1 cellular context compared by ENCODE assay signal in the genomic region with DNA sequence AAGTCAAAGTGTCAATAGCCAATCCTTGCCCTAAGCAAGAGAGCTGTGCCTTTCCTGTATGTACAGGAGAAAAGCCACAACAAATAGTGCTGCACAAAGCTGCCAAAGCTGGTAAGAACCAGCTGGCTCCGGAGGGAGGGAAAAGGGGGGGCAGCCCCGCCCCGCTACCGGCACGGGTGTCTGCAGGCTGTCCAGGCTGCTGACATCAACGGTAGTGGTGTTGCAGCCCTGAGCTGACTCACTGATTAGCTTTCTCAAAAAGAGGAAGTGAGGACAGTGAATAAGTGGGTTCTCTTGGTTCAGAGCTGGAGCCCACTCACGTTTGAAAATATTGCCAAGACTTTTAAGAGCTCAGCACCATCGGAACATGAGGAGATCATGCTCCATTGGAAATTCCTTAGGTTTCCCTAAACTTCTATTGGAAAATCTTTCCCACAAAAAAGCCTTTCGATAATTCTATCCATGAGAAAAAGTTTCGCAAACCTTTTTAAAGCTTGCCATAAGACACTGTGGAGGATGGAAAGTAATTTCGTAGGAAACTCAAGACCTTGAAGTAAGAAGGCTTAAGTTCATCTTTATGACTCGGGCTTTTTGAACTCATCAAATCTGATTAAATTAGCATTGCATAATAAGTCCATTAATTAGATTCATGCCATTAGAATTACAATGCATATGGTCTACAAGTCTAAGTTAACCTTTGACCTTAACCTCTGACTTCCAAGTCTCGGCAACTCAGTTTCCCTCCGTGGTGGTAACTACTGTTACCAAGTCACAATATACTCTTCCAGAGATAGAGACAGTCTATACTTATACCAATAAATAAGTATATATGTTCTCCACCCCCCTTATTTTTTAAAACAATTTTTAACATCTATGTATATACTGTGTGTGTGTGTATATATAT.
A peak's percentile ranks its signal among the peaks of the same experiment; 100 is the strongest.
TF ChIP-seq lines count a peak whose summit lies in the region.

No MANE protein-coding gene starts in this region.

TF ChIP-seq in K562, 482 proteins besides CTCF, POLR2A, EP300 and RAD21 (continued from another document and continues in another):
- TF ChIP-seq, protein P1, sequence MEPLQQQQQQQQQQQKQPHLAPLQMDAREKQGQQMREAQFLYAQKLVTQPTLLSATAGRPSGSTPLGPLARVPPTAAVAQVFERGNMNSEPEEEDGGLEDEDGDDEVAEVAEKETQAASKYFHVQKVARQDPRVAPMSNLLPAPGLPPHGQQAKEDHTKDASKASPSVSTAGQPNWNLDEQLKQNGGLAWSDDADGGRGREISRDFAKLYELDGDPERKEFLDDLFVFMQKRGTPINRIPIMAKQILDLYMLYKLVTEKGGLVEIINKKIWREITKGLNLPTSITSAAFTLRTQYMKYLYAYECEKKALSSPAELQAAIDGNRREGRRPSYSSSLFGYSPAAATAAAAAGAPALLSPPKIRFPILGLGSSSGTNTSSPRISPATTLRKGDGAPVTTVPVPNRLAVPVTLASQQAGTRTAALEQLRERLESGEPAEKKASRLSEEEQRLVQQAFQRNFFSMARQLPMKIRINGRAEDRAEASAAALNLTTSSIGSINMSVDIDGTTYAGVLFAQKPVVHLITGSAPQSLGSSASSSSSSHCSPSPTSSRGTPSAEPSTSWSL (CRISPR knock-in tag; IDR thresholded peaks at IDR 0.05; ENCODE audit: borderline replicate concordance), result no peak
- TF ChIP-seq HSF4 (CRISPR knock-in tag; IDR thresholded peaks at IDR 0.05; ENCODE audit: borderline replicate concordance), result no peak
- TF ChIP-seq PHTF2 (CRISPR knock-in tag; IDR thresholded peaks at IDR 0.05), result no peak
- TF ChIP-seq ZNF699 (CRISPR knock-in tag; IDR thresholded peaks at IDR 0.05; ENCODE audit: insufficient replicate concordance), result no peak
- peak; percentile 82 for TF ChIP-seq HES1 (IDR thresholded peaks at IDR 0.05; ENCODE audit: low read depth)
- TF ChIP-seq NFIX (CRISPR knock-in tag; IDR thresholded peaks at IDR 0.05; ENCODE audit: low read depth), result no peak
- TF ChIP-seq CCAR2 (IDR thresholded peaks at IDR 0.05; ENCODE audit: low read depth, low read length), result no peak
- no peak for TF ChIP-seq PPARD (CRISPR knock-in tag; IDR thresholded peaks at IDR 0.05)
- peak; percentile 69; the same call in 1 of the 2 replicates for TF ChIP-seq NFXL1 (CRISPR knock-in tag; IDR thresholded peaks at IDR 0.05)
- TF ChIP-seq ARID3A (IDR thresholded peaks at IDR 0.05; ENCODE audit: borderline replicate concordance, low read depth, low read length), result 0 out of 2 replicates have a peak, but pooled peaks have one; percentile 34
- TF ChIP-seq ATF4 (CRISPR knock-in tag; IDR thresholded peaks at IDR 0.05), result peak; percentile 3; the same call in 1 of the 2 replicates
- peak; percentile 91 for TF ChIP-seq MYNN (IDR thresholded peaks at IDR 0.05)
- TF ChIP-seq MYNN (CRISPR knock-in tag; IDR thresholded peaks at IDR 0.05), result no peak
- TF ChIP-seq, protein P2, sequence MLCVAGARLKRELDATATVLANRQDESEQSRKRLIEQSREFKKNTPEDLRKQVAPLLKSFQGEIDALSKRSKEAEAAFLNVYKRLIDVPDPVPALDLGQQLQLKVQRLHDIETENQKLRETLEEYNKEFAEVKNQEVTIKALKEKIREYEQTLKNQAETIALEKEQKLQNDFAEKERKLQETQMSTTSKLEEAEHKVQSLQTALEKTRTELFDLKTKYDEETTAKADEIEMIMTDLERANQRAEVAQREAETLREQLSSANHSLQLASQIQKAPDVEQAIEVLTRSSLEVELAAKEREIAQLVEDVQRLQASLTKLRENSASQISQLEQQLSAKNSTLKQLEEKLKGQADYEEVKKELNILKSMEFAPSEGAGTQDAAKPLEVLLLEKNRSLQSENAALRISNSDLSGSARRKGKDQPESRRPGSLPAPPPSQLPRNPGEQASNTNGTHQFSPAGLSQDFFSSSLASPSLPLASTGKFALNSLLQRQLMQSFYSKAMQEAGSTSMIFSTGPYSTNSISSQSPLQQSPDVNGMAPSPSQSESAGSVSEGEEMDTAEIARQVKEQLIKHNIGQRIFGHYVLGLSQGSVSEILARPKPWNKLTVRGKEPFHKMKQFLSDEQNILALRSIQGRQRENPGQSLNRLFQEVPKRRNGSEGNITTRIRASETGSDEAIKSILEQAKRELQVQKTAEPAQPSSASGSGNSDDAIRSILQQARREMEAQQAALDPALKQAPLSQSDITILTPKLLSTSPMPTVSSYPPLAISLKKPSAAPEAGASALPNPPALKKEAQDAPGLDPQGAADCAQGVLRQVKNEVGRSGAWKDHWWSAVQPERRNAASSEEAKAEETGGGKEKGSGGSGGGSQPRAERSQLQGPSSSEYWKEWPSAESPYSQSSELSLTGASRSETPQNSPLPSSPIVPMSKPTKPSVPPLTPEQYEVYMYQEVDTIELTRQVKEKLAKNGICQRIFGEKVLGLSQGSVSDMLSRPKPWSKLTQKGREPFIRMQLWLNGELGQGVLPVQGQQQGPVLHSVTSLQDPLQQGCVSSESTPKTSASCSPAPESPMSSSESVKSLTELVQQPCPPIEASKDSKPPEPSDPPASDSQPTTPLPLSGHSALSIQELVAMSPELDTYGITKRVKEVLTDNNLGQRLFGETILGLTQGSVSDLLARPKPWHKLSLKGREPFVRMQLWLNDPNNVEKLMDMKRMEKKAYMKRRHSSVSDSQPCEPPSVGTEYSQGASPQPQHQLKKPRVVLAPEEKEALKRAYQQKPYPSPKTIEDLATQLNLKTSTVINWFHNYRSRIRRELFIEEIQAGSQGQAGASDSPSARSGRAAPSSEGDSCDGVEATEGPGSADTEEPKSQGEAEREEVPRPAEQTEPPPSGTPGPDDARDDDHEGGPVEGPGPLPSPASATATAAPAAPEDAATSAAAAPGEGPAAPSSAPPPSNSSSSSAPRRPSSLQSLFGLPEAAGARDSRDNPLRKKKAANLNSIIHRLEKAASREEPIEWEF (CRISPR knock-in tag; IDR thresholded peaks at IDR 0.05), result peak; percentile 86
- no peak for TF ChIP-seq ASH1L (IDR thresholded peaks at IDR 0.05; ENCODE audit: borderline replicate concordance, low read depth, partially characterized antibody)
- TF ChIP-seq ZKSCAN1 (IDR thresholded peaks at IDR 0.05; ENCODE audit: low read depth, low read length), result peak; percentile 82
- no peak for TF ChIP-seq PURB (CRISPR knock-in tag; IDR thresholded peaks at IDR 0.05; ENCODE audit: low read depth)
- no peak; a peak in 1 of 4 replicates for TF ChIP-seq ETV6 (IDR thresholded peaks at IDR 0.05; ENCODE audit: borderline replicate concordance in 1 of 2, low read depth in 2 of 2, low read length in 1 of 2)
- TF ChIP-seq ETV6 (CRISPR knock-in tag; IDR thresholded peaks at IDR 0.05; ENCODE audit: borderline replicate concordance), result no peak
- no peak for TF ChIP-seq KHSRP (IDR thresholded peaks at IDR 0.05)
- TF ChIP-seq ZNF224 (CRISPR knock-in tag; IDR thresholded peaks at IDR 0.05), result no peak
- TF ChIP-seq RBBP5 (IDR thresholded peaks at IDR 0.05; ENCODE audit: borderline replicate concordance, insufficient read depth, low read length, poor library complexity, severe bottlenecking), result peak; percentile 57
- peak; percentile 23; the same call in 1 of the 2 replicates for TF ChIP-seq KAT7 (CRISPR knock-in tag; IDR thresholded peaks at IDR 0.05; ENCODE audit: borderline replicate concordance)
- TF ChIP-seq E2F8 (IDR thresholded peaks at IDR 0.05; ENCODE audit: low read depth, partially characterized antibody), result no peak
- no peak; the same call in 1 of the 2 replicates for TF ChIP-seq ZBTB7A (IDR thresholded peaks at IDR 0.05; ENCODE audit: borderline replicate concordance, control insufficient read depth, low read depth, low read length)
- TF ChIP-seq FOXA1 (IDR thresholded peaks at IDR 0.05; ENCODE audit: borderline replicate concordance), result no peak
- TF ChIP-seq NFE2 (IDR thresholded peaks at IDR 0.05; ENCODE audit: low read depth), result peak; percentile 87
- TF ChIP-seq CHAMP1 (IDR thresholded peaks at IDR 0.05), result peak; percentile 57; the same call in 1 of the 2 replicates
- peak; percentile 60; the same call in 1 of the 2 replicates for TF ChIP-seq JUNB (CRISPR knock-in tag; conservative IDR thresholded peaks at IDR 0.05)
- TF ChIP-seq GABPB2 (CRISPR knock-in tag; conservative IDR thresholded peaks at IDR 0.05), result no peak
- TF ChIP-seq ID3 (CRISPR knock-in tag; IDR thresholded peaks at IDR 0.05), result no peak
- TF ChIP-seq ID3 (tag; IDR thresholded peaks at IDR 0.05), result no peak
- no peak for TF ChIP-seq ZNF23 (CRISPR knock-in tag; IDR thresholded peaks at IDR 0.05)
- no peak for TF ChIP-seq THAP7 (CRISPR knock-in tag; IDR thresholded peaks at IDR 0.05)
